ENCODE assay signal across 10 cellular contexts in the genomic region with DNA sequence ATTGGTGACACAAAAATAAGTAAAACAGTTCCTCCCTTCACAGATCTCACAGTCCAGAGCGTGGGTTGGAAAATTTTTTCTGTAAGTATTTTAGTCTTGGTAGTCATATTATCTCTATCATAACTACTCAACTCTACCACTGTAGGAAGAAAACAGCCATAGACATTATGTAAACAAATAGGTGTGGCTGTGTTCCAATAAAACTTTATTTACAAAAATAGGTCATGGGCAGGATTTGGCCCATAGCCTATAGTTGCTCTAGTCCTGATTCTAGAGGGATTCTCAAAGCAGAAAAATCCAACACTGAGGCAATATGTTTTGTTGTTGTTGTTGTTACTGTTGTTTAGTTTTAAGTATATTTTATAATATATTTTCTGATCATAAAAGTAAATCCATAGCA.
"Had no signal": no experiment of that assay in that cellular context is flagged by ENCODE, and none has a peak within 500 bp of the region (broad histone marks: within the 10 kb centered on the region; RNA-seq: fewer than 3 reads in every experiment).

No MANE protein-coding gene starts in this region.

- H3K27ac ChIP-seq: GM23248 had no signal

- H2AFZ ChIP-seq: GM23248, GM23338 had no signal

- H3K4me1 ChIP-seq: HAP-1 had no signal

- ATAC-seq: GM23338, HCT116 had no signal

- H3K9ac ChIP-seq: GM23248 had no signal

- H3K9me3 ChIP-seq: HAP-1 had no signal

- FAIRE-seq: H1, H54 had no signal

- H3K4me2 ChIP-seq: GM23338 had no signal

- H3K36me3 ChIP-seq: HAP-1 had no signal

- H3K4me3 ChIP-seq: GM23248, GM23338, HAP-1 had no signal

- DNase-seq: GM23248, GOT3, H7, HCEC 1CT, HFFc6 had no signal
